In the genomic region with DNA sequence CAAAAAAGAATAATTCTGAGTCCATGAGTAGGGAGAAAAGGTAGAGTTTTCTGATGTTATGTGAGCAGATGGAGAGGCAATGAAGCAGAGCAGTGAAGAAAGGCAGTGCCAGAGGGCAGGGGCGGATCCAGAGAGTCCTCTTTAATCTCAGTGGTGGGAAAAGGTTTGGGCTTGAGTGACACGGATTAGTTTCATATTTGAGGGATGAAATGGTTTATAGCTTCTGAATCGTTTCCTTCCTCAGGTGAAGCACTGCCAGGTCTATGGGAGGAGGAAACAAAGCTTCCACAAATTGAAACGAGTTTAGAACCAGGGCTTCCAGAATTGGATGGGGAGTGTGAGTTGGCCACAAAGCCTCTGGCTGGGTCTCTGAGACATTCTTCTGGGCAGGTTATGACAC, we compare ENCODE assay signal across 20 cellular contexts.
"Had no signal": no experiment of that assay in that cellular context is flagged by ENCODE, and none has a peak within 500 bp of the region (broad histone marks: within the 10 kb centered on the region; RNA-seq: fewer than 3 reads in every experiment).

No MANE protein-coding gene starts in this region.

- H3K27me3 Mint-ChIP-seq: activated B cell treated with CpG ODN at 0.5 μM for 24 hours; activated naive CD8-positive, alpha-beta T cell treated with anti-CD3 and anti-CD28 coated beads, Interleukin-2, amount 10 ng/mL, durations not matched to agents 7 days and 5 days; stimulated activated naive CD8-positive, alpha-beta T cell treated with anti-CD3 and anti-CD28 coated beads, Interleukin-15, amount 100 ng/mL, for 72 hours had no signal

- H3K36me3 ChIP-seq: gastroesophageal sphincter, pancreas, right atrium auricular region, tibial artery had no signal

- H3K9me3 ChIP-seq: gastroesophageal sphincter, pancreas, psoas muscle, right atrium auricular region, tibial artery had no signal

- H3K4me1 ChIP-seq: gastroesophageal sphincter, pancreas, psoas muscle, right atrium auricular region had no signal

- H3K9me3 Mint-ChIP-seq: activated B cell treated with CpG ODN at 0.5 μM for 24 hours; activated CD4-positive, alpha-beta memory T cell treated with anti-CD3 and anti-CD28 coated beads for 36 hours; activated naive CD4-positive, alpha-beta T cell treated with anti-CD3 and anti-CD28 coated beads for 36 hours; activated naive CD8-positive, alpha-beta T cell treated with anti-CD3 and anti-CD28 coated beads, Interleukin-2, amount 10 ng/mL, durations not matched to agents 7 days and 5 days; memory B cell; nephron; T-helper 1 cell treated with Interleukin-12 subunit alpha and Interleukin-12 subunit beta and Interleukin-4 antibody, amounts not matched to agents 30 μg/mL and 1 μg/mL, for 36 hours had no signal

- H3K4me3 Mint-ChIP-seq: activated B cell treated with CpG ODN at 0.5 μM for 24 hours; activated CD4-positive, alpha-beta memory T cell treated with anti-CD3 and anti-CD28 coated beads for 36 hours; activated naive CD4-positive, alpha-beta T cell treated with anti-CD3 and anti-CD28 coated beads for 36 hours; activated naive CD8-positive, alpha-beta T cell treated with anti-CD3 and anti-CD28 coated beads, Interleukin-2, amount 10 ng/mL, durations not matched to agents 7 days and 5 days; memory B cell; nephron; stimulated activated naive CD8-positive, alpha-beta T cell treated with anti-CD3 and anti-CD28 coated beads, Interleukin-15, amount 100 ng/mL, for 72 hours; T-helper 1 cell treated with Interleukin-12 subunit alpha and Interleukin-12 subunit beta and Interleukin-4 antibody, amounts not matched to agents 30 μg/mL and 1 μg/mL, for 36 hours had no signal

- H3K4me1 Mint-ChIP-seq: activated B cell treated with CpG ODN at 0.5 μM for 24 hours; activated naive CD8-positive, alpha-beta T cell treated with anti-CD3 and anti-CD28 coated beads, Interleukin-2, amount 10 ng/mL, durations not matched to agents 7 days and 5 days; memory B cell; nephron; stimulated activated naive CD8-positive, alpha-beta T cell treated with anti-CD3 and anti-CD28 coated beads, Interleukin-15, amount 100 ng/mL, for 72 hours had no signal

- H3K27ac ChIP-seq: gastroesophageal sphincter, pancreas, psoas muscle, right atrium auricular region, tibial artery had no signal

- H3K36me3 Mint-ChIP-seq: activated CD4-positive, alpha-beta memory T cell treated with anti-CD3 and anti-CD28 coated beads for 36 hours; activated naive CD8-positive, alpha-beta T cell treated with anti-CD3 and anti-CD28 coated beads, Interleukin-2, amount 10 ng/mL, durations not matched to agents 7 days and 5 days; memory B cell had no signal

- H3K27me3 ChIP-seq: gastroesophageal sphincter, pancreas, right atrium auricular region, tibial artery had no signal

- ATAC-seq: gastroesophageal sphincter, pancreas, psoas muscle had no signal

- DNase-seq: activated B cell treated with CpG ODN at 0.5 μM for 24 hours; activated CD4-positive, alpha-beta memory T cell treated with anti-CD3 and anti-CD28 coated beads for 36 hours; activated CD4-positive, alpha-beta T cell treated with anti-CD3 and anti-CD28 coated beads for 48 hours; activated naive CD4-positive, alpha-beta T cell treated with anti-CD3 and anti-CD28 coated beads for 36 hours; activated naive CD8-positive, alpha-beta T cell treated with anti-CD3 and anti-CD28 coated beads, Interleukin-2, amount 10 ng/mL, durations not matched to agents 7 days and 5 days; activated T-cell treated with anti-CD3 and anti-CD28 coated beads, Interleukin-2, amount 50 U/mL, for 48 hours; amniotic stem cell; head of caudate nucleus; hypothalamus; pancreas; psoas muscle; stimulated activated CD4-positive, alpha-beta T cell treated with anti-CD3 and anti-CD28 coated beads, Interleukin-12 subunit alpha, Interleukin-12 subunit beta, amount 100 ng/mL, for 4 hours; stimulated activated naive CD8-positive, alpha-beta T cell treated with anti-CD3 and anti-CD28 coated beads, Interleukin-15, amount 100 ng/mL, for 72 hours; T1000; tibial artery had no signal

- H3K4me3 ChIP-seq: gastroesophageal sphincter, pancreas, psoas muscle, right atrium auricular region, tibial artery had no signal

- H3K27ac Mint-ChIP-seq: activated B cell treated with CpG ODN at 0.5 μM for 24 hours; activated CD4-positive, alpha-beta memory T cell treated with anti-CD3 and anti-CD28 coated beads for 36 hours; activated naive CD4-positive, alpha-beta T cell treated with anti-CD3 and anti-CD28 coated beads for 36 hours; activated naive CD8-positive, alpha-beta T cell treated with anti-CD3 and anti-CD28 coated beads, Interleukin-2, amount 10 ng/mL, durations not matched to agents 7 days and 5 days; memory B cell; nephron; stimulated activated naive CD8-positive, alpha-beta T cell treated with anti-CD3 and anti-CD28 coated beads, Interleukin-15, amount 100 ng/mL, for 72 hours; T-helper 1 cell treated with Interleukin-12 subunit alpha and Interleukin-12 subunit beta and Interleukin-4 antibody, amounts not matched to agents 30 μg/mL and 1 μg/mL, for 36 hours had no signal
